Comparison of ENCODE assay signal across 5 cellular contexts in the genomic region with DNA sequence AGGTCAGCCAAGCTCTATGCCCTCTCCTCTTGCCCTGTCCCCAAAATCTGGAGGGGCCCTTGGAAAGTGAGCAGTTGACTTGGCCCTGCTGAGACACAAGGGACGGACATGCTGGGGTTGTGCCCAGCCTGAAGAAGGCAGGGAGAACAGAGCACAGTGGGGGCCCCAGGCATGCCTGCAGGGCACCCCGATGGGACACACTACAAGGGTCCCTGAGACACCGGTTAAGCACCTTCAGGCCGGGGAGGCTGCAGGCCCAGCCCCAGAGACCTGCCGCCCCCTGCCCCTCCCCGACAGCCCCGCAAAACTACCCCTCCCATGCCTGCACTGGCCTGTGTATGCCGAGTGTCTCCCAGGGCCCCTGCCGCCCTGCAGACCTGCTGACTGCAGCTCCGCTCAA. TPM values are rescaled to one million over a fixed set of nuclear protein-coding genes. Genes with fewer than 3 reads are reported as not detected.
"Had no signal": no experiment of that assay in that cellular context is flagged by ENCODE, and none has a peak within 500 bp of the region (broad histone marks: within the 10 kb centered on the region; RNA-seq: fewer than 3 reads in every experiment).

No MANE protein-coding gene starts in this region.

RNA-seq across cellular contexts. Expression of gene PNMA5, which starts 6.8 kb away (rescaled TPM):
- total RNA-seq: GM23248, H4, H7, H9, HFFc6 had no signal
- polyA plus RNA-seq: GM23248 had no signal
